In the genomic region with DNA sequence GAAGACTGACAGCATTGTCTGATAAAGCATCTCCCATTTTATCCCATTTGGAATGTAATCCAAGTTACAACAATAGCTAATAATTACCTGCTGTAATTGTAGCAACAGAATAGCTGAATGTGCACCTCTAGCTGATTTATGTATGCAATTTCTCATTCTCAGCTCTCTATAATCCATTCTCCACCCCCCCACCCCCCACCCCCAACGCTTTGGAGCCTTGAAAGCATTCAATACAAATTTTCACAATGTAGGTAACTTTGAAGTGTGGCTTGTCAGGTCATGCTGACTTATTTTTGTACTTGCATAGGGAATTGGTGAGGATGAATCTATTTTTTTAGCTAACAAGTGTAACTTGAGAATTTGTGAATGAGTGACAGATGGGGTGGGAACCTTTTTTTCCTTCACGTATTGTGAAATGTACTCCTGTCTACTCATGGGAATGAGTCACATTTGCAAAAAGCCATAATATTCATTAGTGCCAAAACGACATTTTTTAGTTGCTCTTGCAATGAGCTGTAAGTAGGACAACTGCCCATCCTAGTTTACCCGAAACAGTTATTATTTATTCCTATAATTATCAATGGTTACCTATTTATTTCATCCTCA, we compare ENCODE assay signal across 15 cellular contexts.
DNase-seq lines count a peak whose midpoint lies in the region; ATAC-seq and TF ChIP-seq lines count a peak whose summit lies in the region.
"Had no signal": no experiment of that assay in that cellular context is flagged by ENCODE, and none has a peak within 500 bp of the region (broad histone marks: within the 10 kb centered on the region; RNA-seq: fewer than 3 reads in every experiment).

No MANE protein-coding gene starts in this region.

- H4K20me1 ChIP-seq in PC-3 (ENCODE audit: low read length) = no peaks in the 10 kb centered on the region

- no peak overlapping the region for H2AFZ ChIP-seq in PC-3 (ENCODE audit: low read length)

- TF ChIP-seq POLR2A in gastrocnemius medialis (IDR thresholded peaks at IDR 0.05) = no peak

- H3K9me3 ChIP-seq in PC-3 (ENCODE audit: low read length) = no peaks in the 10 kb centered on the region
- no peaks in the 10 kb centered on the region for H3K9me3 ChIP-seq in gastrocnemius medialis
- H3K9me3 ChIP-seq in WERI-Rb-1 (ENCODE audit: severe bottlenecking) = no peaks in the 10 kb centered on the region
- H3K9me3 ChIP-seq: pancreas had no signal

- H3F3A ChIP-seq in PC-3 (ENCODE audit: low read length, unreplicated experiment) = no peaks in the 10 kb centered on the region

- H3K36me3 ChIP-seq in PC-3 (ENCODE audit: low read depth, low read length) = no peaks in the 10 kb centered on the region
- no peaks in the 10 kb centered on the region for H3K36me3 ChIP-seq in gastrocnemius medialis
- no peaks in the 10 kb centered on the region for H3K36me3 ChIP-seq in WERI-Rb-1
- H3K36me3 ChIP-seq: pancreas had no signal

- no peak overlapping the region for H3K4me3 ChIP-seq in PC-3 (ENCODE audit: low read length)
- H3K4me3 ChIP-seq in gastrocnemius medialis = no peak overlapping the region
- H3K4me3 ChIP-seq in WERI-Rb-1 (ENCODE audit: low read depth, low read length) = no peak overlapping the region
- H3K4me3 ChIP-seq: pancreas had no signal

- no peak overlapping the region for H3K9ac ChIP-seq in PC-3 (ENCODE audit: low read length)

- H3K27me3 ChIP-seq in PC-3 (ENCODE audit: low read length) = no peaks in the 10 kb centered on the region
- H3K27me3 ChIP-seq in gastrocnemius medialis = no peaks in the 10 kb centered on the region
- no peaks in the 10 kb centered on the region for H3K27me3 ChIP-seq in WERI-Rb-1 (ENCODE audit: insufficient read depth, low read depth, severe bottlenecking)
- H3K27me3 ChIP-seq: pancreas had no signal

- intact Hi-C loops in PC-3 (cut with micrococcal nuclease) (no loop called here), gastrocnemius medialis (cut with DNase I; ENCODE audit: low total_unique reads) (loop anchor here (2.0 kb wide), 1 partner anchor 19 kb away; no protein-coding TSS in a partner anchor)

- POLR2A ChIA-PET in PC-3 (lab: Charles Lee; ENCODE audit: unreplicated experiment) = interaction anchor here (0.6 kb wide), 3 partner anchors 144 to 531 kb away, joined by 4 to 12 read pairs (median 4); a partner anchor contains a TSS

- no peaks in the 10 kb centered on the region for H3K9me2 ChIP-seq in PC-3 (replicated peaks; ENCODE audit: low read length)

- in situ Hi-C loops in gastrocnemius medialis (cut with MboI; ENCODE audit: low sequenced_read_pairs in 4 of 4) = no loop called here

- ATAC-seq in PC-3 (peak; percentile 72), esophagus mucosa (peak; percentile 80), gastrocnemius medialis (peak; percentile 90 to 91), GM19023 (IDR thresholded peaks at IDR 0.05; ENCODE audit: unreplicated experiment) (no peak)
- ATAC-seq: pancreas had no signal

- H3K4me1 ChIP-seq in PC-3 (ENCODE audit: insufficient read depth, low read length) (peaks cover 39% of the 10 kb centered on the region), gastrocnemius medialis (peaks cover 39 to 46% of the 10 kb centered on the region in 2 donors)
- H3K4me1 ChIP-seq: pancreas had no signal

- TF ChIP-seq CTCF in PC-3 (conservative IDR thresholded peaks at IDR 0.05; ENCODE audit: low read depth, low read length) (no peak), gastrocnemius medialis (IDR thresholded peaks at IDR 0.05 in 4 of 5, conservative IDR thresholded peaks at IDR 0.05 in 1 of 5) (no peak), WERI-Rb-1 (IDR thresholded peaks at IDR 0.05; ENCODE audit: low read depth, low read length) (no peak)

- peaks cover 42% of the 10 kb centered on the region for H3K79me2 ChIP-seq in PC-3 (ENCODE audit: low read length)

- CTCF ChIA-PET in PC-3 (lab: Charles Lee) = interaction anchor here (0.6 kb wide), 1 partner anchor 208 kb away, joined by 4 read pairs; no protein-coding TSS in a partner anchor

- H3K27ac ChIP-seq in PC-3 (ENCODE audit: low read length) (peak overlapping the region; percentile 54), gastrocnemius medialis (peak overlapping the region; percentile 29 to 67 (median 63)), WERI-Rb-1 (no peak overlapping the region)
- H3K27ac ChIP-seq: pancreas had no signal

- H3K4me2 ChIP-seq in PC-3 (ENCODE audit: low read length) = peak overlapping the region; percentile 35

- DNase-seq in HCEC 1CT (peak; percentile 77), PC-3 (peak; percentile 90), gastrocnemius medialis (no peak), HT-29 (ENCODE audit: low spot score) (no peak), WERI-Rb-1 (no peak)
- no peak for DNase-seq in activated CD4-positive, alpha-beta T cell treated with anti-CD3 and anti-CD28 coated beads for 4 hours
- DNase-seq: activated CD4-positive, alpha-beta T cell treated with anti-CD3 and anti-CD28 coated beads, Interleukin-2, amount 10 ng/mL, durations not matched to agents 24 days and 14 days; activated naive CD4-positive, alpha-beta T cell treated with anti-CD3 and anti-CD28 coated beads, Interleukin-2, amount 50 U/mL, for 16 hours; GOT3; left cardiac atrium; NCI-H187; pancreas; SHP77 treated with DMSO at 0.1 percent for 48 hours had no signal

- BruUV-seq in PC-3 (replicated peaks; lab: Mats Ljungman, UMichigan) = no TSS peak

Comparison
In these comparisons a context has a peak if more than half of its experiments do, and no peak if none do; other contexts are left out.
1. DNase-seq: peak in HCEC 1CT (single experiment) and PC-3 (single experiment); none in gastrocnemius medialis (0 of 2), HT-29 (single experiment), WERI-Rb-1 (single experiment) and activated CD4-positive, alpha-beta T cell treated with anti-CD3 and anti-CD28 coated beads for 4 hours (0 of 2).